ENCODE assay signal across 9 cellular contexts in the genomic region with DNA sequence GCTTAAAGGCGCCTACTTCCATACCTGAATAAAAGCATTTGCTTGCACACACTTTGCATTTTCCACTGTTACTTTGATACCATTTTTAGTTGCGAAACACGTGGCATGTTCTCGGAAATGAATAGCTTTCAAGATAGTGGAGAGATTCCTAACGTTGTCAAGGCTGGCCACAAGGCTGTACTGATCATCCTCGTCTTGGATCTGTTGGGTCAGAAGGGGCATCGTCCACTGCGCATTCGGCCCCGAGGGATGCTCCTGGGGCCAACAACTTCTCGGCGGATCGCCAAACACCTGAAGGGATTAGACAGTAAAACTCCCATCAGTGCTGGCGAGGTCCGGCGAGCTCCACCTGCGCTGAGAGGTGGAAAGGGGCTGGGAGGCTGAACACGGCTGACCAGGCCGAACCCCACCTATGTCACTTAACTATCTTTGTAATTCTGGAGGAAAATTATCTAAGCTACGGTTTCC. TPM values are rescaled to one million over a fixed set of nuclear protein-coding genes. Genes with fewer than 3 reads are reported as not detected.
DNase-seq lines count a peak whose midpoint lies in the region; ATAC-seq and TF ChIP-seq lines count a peak whose summit lies in the region.
"Had no signal": no experiment of that assay in that cellular context is flagged by ENCODE, and none has a peak within 500 bp of the region (broad histone marks: within the 10 kb centered on the region; RNA-seq: fewer than 3 reads in every experiment).

No MANE protein-coding gene starts in this region.

- no peaks in the 10 kb centered on the region for H4K20me1 ChIP-seq in OCI-LY1 (ENCODE audit: insufficient read depth, low read length)

- no peak for TF ChIP-seq CTCF in OCI-LY1 (IDR thresholded peaks at IDR 0.05; ENCODE audit: low read length)
- TF ChIP-seq CTCF in right lobe of liver (IDR thresholded peaks at IDR 0.05): no peak
- no peak for TF ChIP-seq CTCF in tibial artery (IDR thresholded peaks at IDR 0.05)

- POLR2A ChIA-PET in activated naive CD8-positive, alpha-beta T cell treated with anti-CD3 and anti-CD28 coated beads, Interleukin-2, amount 10 ng/mL, durations not matched to agents 7 days and 5 days (lab: Charles Lee): interaction anchor here (0.6 to 6.2 kb wide), 8 partner anchors 9 to 1238 kb away, joined by 3 to 108 read pairs (median 4); a partner anchor contains a TSS

- H3K4me1 ChIP-seq in OCI-LY1 (ENCODE audit: insufficient read depth, low read length, severe bottlenecking) (peaks cover 33% of the 10 kb centered on the region), right lobe of liver (peaks cover 0 to 18% (median 8%) of the 10 kb centered on the region in 4 donors), tibial artery (peaks cover 0 to 38% (median 28%) of the 10 kb centered on the region in 4 donors)

- H3K36me3 ChIP-seq in OCI-LY1 (ENCODE audit: insufficient read depth, low read length) (peaks cover 56% of the 10 kb centered on the region), right lobe of liver (peaks cover 0 to 25% (median 5%) of the 10 kb centered on the region in 4 donors), tibial artery (peaks cover 18 to 35% (median 21%) of the 10 kb centered on the region in 3 donors)

- no peaks in the 10 kb centered on the region for H3K9me3 Mint-ChIP-seq in activated naive CD8-positive, alpha-beta T cell treated with anti-CD3 and anti-CD28 coated beads, Interleukin-2, amount 10 ng/mL, durations not matched to agents 7 days and 5 days
- H3K9me3 Mint-ChIP-seq in activated naive CD8-positive, alpha-beta T cell treated with anti-CD3 and anti-CD28 coated beads for 36 hours: no peaks in the 10 kb centered on the region
- H3K9me3 Mint-ChIP-seq: memory B cell had no signal

- no peak for TF ChIP-seq POLR2A in right lobe of liver (IDR thresholded peaks at IDR 0.05)

- H3K27ac Mint-ChIP-seq in activated naive CD8-positive, alpha-beta T cell treated with anti-CD3 and anti-CD28 coated beads, Interleukin-2, amount 10 ng/mL, durations not matched to agents 7 days and 5 days: no peak overlapping the region
- no peak overlapping the region for H3K27ac Mint-ChIP-seq in activated naive CD8-positive, alpha-beta T cell treated with anti-CD3 and anti-CD28 coated beads for 36 hours
- H3K27ac Mint-ChIP-seq: memory B cell had no signal

- no peaks in the 10 kb centered on the region for H3K9me2 ChIP-seq in OCI-LY1 (ENCODE audit: low read depth, low read length)

- peak overlapping the region; percentile 81 for H3K27ac ChIP-seq in OCI-LY1 (ENCODE audit: low read depth, low read length, poor library complexity, severe bottlenecking)
- peak overlapping the region; percentile 84 for H3K27ac ChIP-seq in caudate nucleus (ENCODE audit: low read depth, low read length)
- H3K27ac ChIP-seq in right lobe of liver: peak overlapping the region; percentile 46 to 74 (median 69)
- peak overlapping the region; percentile 86 for H3K27ac ChIP-seq in tibial artery

- H3K36me3 Mint-ChIP-seq in activated naive CD8-positive, alpha-beta T cell treated with anti-CD3 and anti-CD28 coated beads, Interleukin-2, amount 10 ng/mL, durations not matched to agents 7 days and 5 days: peaks cover 22% of the 10 kb centered on the region
- H3K36me3 Mint-ChIP-seq in activated naive CD8-positive, alpha-beta T cell treated with anti-CD3 and anti-CD28 coated beads for 36 hours: peaks cover 48% of the 10 kb centered on the region

- H3F3A ChIP-seq in OCI-LY1 (ENCODE audit: insufficient read depth, low read length): no peaks in the 10 kb centered on the region

- H3K9me3 ChIP-seq in OCI-LY1 (ENCODE audit: low read length): no peaks in the 10 kb centered on the region
- H3K9me3 ChIP-seq in right lobe of liver: no peaks in the 10 kb centered on the region
- H3K9me3 ChIP-seq in tibial artery: no peaks in the 10 kb centered on the region

- intact Hi-C loops in right lobe of liver (cut with DNase I): no loop called here
- intact Hi-C loops in tibial artery (cut with DNase I; ENCODE audit: low total_unique reads): no loop called here

- peak overlapping the region; percentile 84 for H3K4me3 ChIP-seq in OCI-LY1 (ENCODE audit: low read depth, low read length, poor library complexity, severe bottlenecking)
- H3K4me3 ChIP-seq in right lobe of liver: peak overlapping the region; percentile 87 to 96 (median 90)
- H3K4me3 ChIP-seq in tibial artery: peak overlapping the region; percentile 88 to 96

- peaks cover 28% of the 10 kb centered on the region for H3K4me1 Mint-ChIP-seq in activated naive CD8-positive, alpha-beta T cell treated with anti-CD3 and anti-CD28 coated beads, Interleukin-2, amount 10 ng/mL, durations not matched to agents 7 days and 5 days
- peaks cover 35% of the 10 kb centered on the region for H3K4me1 Mint-ChIP-seq in activated naive CD8-positive, alpha-beta T cell treated with anti-CD3 and anti-CD28 coated beads for 36 hours

- H3K4me2 ChIP-seq in OCI-LY1 (ENCODE audit: low read length): peak overlapping the region; percentile 82

- WGBS in right lobe of liver (ENCODE audit: insufficient coverage, low coverage, low lambda C conversion rate, missing lambda C conversion rate): 2% methylated on average over 12 of the region's 20 CpGs

- no peak overlapping the region for H2AFZ ChIP-seq in OCI-LY1 (ENCODE audit: low read length)

- H3K27me3 ChIP-seq in OCI-LY1 (ENCODE audit: insufficient read depth, low read length): no peaks in the 10 kb centered on the region
- H3K27me3 ChIP-seq in right lobe of liver: no peaks in the 10 kb centered on the region
- H3K27me3 ChIP-seq in tibial artery: no peaks in the 10 kb centered on the region

- no peak overlapping the region for H3K4me3 Mint-ChIP-seq in activated naive CD8-positive, alpha-beta T cell treated with anti-CD3 and anti-CD28 coated beads, Interleukin-2, amount 10 ng/mL, durations not matched to agents 7 days and 5 days
- H3K4me3 Mint-ChIP-seq in activated naive CD8-positive, alpha-beta T cell treated with anti-CD3 and anti-CD28 coated beads for 36 hours: no peak overlapping the region

- peaks cover 64% of the 10 kb centered on the region for H3K79me2 ChIP-seq in OCI-LY1 (ENCODE audit: insufficient read depth, low read length)

- peak; percentile 2 for ATAC-seq in activated naive CD8-positive, alpha-beta T cell treated with anti-CD3 and anti-CD28 coated beads, Interleukin-2, amount 10 ng/mL, durations not matched to agents 7 days and 5 days (ENCODE audit: low read depth)
- ATAC-seq in HG02884 (IDR thresholded peaks at IDR 0.05; ENCODE audit: unreplicated experiment): peak; percentile 8
- peak; percentile 2 to 18 (median 6) for ATAC-seq in right lobe of liver

- H3K27me3 Mint-ChIP-seq in activated naive CD8-positive, alpha-beta T cell treated with anti-CD3 and anti-CD28 coated beads, Interleukin-2, amount 10 ng/mL, durations not matched to agents 7 days and 5 days: no peaks in the 10 kb centered on the region
- no peaks in the 10 kb centered on the region for H3K27me3 Mint-ChIP-seq in activated naive CD8-positive, alpha-beta T cell treated with anti-CD3 and anti-CD28 coated beads for 36 hours
- H3K27me3 Mint-ChIP-seq: memory B cell had no signal

- no peak for DNase-seq in activated naive CD8-positive, alpha-beta T cell treated with anti-CD3 and anti-CD28 coated beads, Interleukin-2, amount 10 ng/mL, durations not matched to agents 7 days and 5 days
- DNase-seq in activated naive CD8-positive, alpha-beta T cell treated with anti-CD3 and anti-CD28 coated beads for 36 hours: no peak
- DNase-seq in caudate nucleus (lab: John Stamatoyannopoulos, UW) (peak in 8 of 61 donors; percentile 5 to 48 (median 34)), right lobe of liver (peak; percentile 41 to 62 (median 54)), tibial artery (peak in 1 of 2 donors; percentile 31), NCI-H2081 treated with DMSO at 0.1 percent for 48 hours (lab: John Stamatoyannopoulos, UW) (no peak)

- peak overlapping the region; percentile 88 for H3K9ac ChIP-seq in OCI-LY1 (ENCODE audit: low read length)

RNA-seq across cellular contexts. Expression of a gene that starts 0.6 kb away (rescaled TPM):
- total RNA-seq in activated naive CD8-positive, alpha-beta T cell treated with anti-CD3 and anti-CD28 coated beads, Interleukin-2, amount 10 ng/mL, durations not matched to agents 7 days and 5 days: 10 to 100 TPM; 27.6 to 30.6 TPM
- 10 to 100 TPM; 54.8 to 55.8 TPM for total RNA-seq in activated naive CD8-positive, alpha-beta T cell treated with anti-CD3 and anti-CD28 coated beads for 36 hours
- total RNA-seq in right lobe of liver: 1 to 10 TPM; 4.7 to 9.0 (median 6.2) TPM

RNA-seq across cellular contexts. Expression of a gene that starts 0.8 kb away (rescaled TPM):
- total RNA-seq in activated naive CD8-positive, alpha-beta T cell treated with anti-CD3 and anti-CD28 coated beads, Interleukin-2, amount 10 ng/mL, durations not matched to agents 7 days and 5 days: 10 to 100 TPM; 32.9 to 33.9 TPM
- total RNA-seq in activated naive CD8-positive, alpha-beta T cell treated with anti-CD3 and anti-CD28 coated beads for 36 hours: 100 to 1,000 TPM; 115 to 118 TPM
- 1 to 10 TPM; 4.9 to 9.4 (median 8.1) TPM for total RNA-seq in right lobe of liver

RNA-seq across cellular contexts. Expression of a gene that starts 14.7 kb away (rescaled TPM):
- 10 to 100 TPM; 56.7 to 61.0 TPM for total RNA-seq in activated naive CD8-positive, alpha-beta T cell treated with anti-CD3 and anti-CD28 coated beads, Interleukin-2, amount 10 ng/mL, durations not matched to agents 7 days and 5 days
- 10 to 100 TPM; 51.4 to 52.4 TPM for total RNA-seq in activated naive CD8-positive, alpha-beta T cell treated with anti-CD3 and anti-CD28 coated beads for 36 hours
- total RNA-seq in right lobe of liver: 10 to 100 TPM; 13.3 to 23.9 (median 20.2) TPM

Comparison
In these comparisons a context has a peak if more than half of its experiments do, and no peak if none do; other contexts are left out.
1. DNase-seq: peak in right lobe of liver (3 of 3); none in activated naive CD8-positive, alpha-beta T cell treated with anti-CD3 and anti-CD28 coated beads, Interleukin-2, amount 10 ng/mL, durations not matched to agents 7 days and 5 days (single experiment), activated naive CD8-positive, alpha-beta T cell treated with anti-CD3 and anti-CD28 coated beads for 36 hours (single experiment) and NCI-H2081 treated with DMSO at 0.1 percent for 48 hours (single experiment).
2. Peak in every context shown above with its lines, with median percentiles within 50 percentile points of each other: ATAC-seq, H3K27ac ChIP-seq and H3K4me3 ChIP-seq.